ENCODE assay signal across 1 cellular context in the genomic region with DNA sequence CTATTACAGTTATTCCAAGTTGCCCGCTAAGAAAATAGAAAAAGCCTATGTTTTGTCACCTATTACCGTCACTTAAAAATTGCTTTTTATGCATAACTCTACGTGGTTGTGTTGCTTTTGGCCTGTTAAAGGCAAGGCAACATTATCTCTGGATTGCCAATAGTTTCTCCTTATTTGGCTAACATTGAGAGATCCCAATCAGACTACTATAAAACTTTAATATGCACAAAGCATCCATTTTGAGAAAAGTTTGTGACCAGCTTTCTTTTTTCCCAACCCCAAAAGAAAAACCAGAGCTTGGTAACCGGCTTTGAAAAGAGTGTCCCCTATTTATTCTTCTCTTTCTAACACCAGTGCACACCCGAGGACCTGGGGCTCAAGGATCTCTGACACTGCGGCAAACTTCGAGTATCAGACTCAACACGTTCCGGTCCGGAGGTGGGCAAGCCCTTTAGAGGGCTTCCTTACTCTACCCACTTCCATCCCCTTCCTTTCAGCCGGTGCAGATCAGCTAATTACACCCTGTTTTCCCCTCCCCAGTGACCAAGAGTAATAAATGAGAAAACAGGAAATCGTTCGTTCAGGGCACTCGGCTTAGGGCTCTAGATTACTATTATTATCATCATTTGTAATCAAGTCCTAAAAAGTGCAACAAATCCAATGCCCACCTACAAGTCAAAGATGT.
TF ChIP-seq lines count a peak whose summit lies in the region.

No MANE protein-coding gene starts in this region.

TF ChIP-seq in IMR-90, 13 proteins besides CTCF, POLR2A, EP300 and RAD21 (continued from another document):
- no peak for TF ChIP-seq CHD1 (IDR thresholded peaks at IDR 0.05; ENCODE audit: low read depth, low read length)
- no peak for TF ChIP-seq BHLHE40 (IDR thresholded peaks at IDR 0.05; ENCODE audit: low read depth, low read length)
- TF ChIP-seq RCOR1 (IDR thresholded peaks at IDR 0.05; ENCODE audit: insufficient replicate concordance, low read length) = no peak
- no peak for TF ChIP-seq CEBPB (IDR thresholded peaks at IDR 0.05; ENCODE audit: low read depth, low read length)
TF ChIP-seq in IMR-90: peak in this region for 0.
